Comparison of ENCODE assay signal across 8 cellular contexts in genomic region chr18:58541137-58541788, GRCh38.
A peak's percentile ranks its signal among the peaks of the same experiment; 100 is the strongest.
DNase-seq lines count a peak whose midpoint lies in the region; ATAC-seq and TF ChIP-seq lines count a peak whose summit lies in the region.

No MANE protein-coding gene starts in this region.

- H3K79me2 ChIP-seq in PC-9 (ENCODE audit: low read depth): no peaks in the 10 kb centered on the region

- H3K36me3 Mint-ChIP-seq in stimulated activated naive CD8-positive, alpha-beta T cell treated with anti-CD3 and anti-CD28 coated beads, Interleukin-15, Interleukin-2, amounts not matched to agents 100 ng/mL and 50 ng/mL, for 24 hours (ENCODE audit: low read depth): no peaks in the 10 kb centered on the region

- H3K27ac Mint-ChIP-seq in stimulated activated naive CD8-positive, alpha-beta T cell treated with anti-CD3 and anti-CD28 coated beads, Interleukin-15, Interleukin-2, amounts not matched to agents 100 ng/mL and 50 ng/mL, for 24 hours: peak overlapping the region; percentile 83

- peak in 1 of 2 donors; percentile 15 for DNase-seq in cardiac muscle cell (ENCODE audit: low read depth in 1 of 2, low spot score in 1 of 2)
- DNase-seq in left ventricle myocardium superior: no peak
- peak in 1 of 2 experiments; percentile 16 for DNase-seq in PC-9
- peak; percentile 3 to 15 (median 4) for DNase-seq in effector memory CD4-positive, alpha-beta T cell
- DNase-seq in SKM-1 (lab: John Stamatoyannopoulos, UW; ENCODE audit: unreplicated experiment): no peak

- peaks cover 99% of the 10 kb centered on the region for H3K4me1 Mint-ChIP-seq in stimulated activated naive CD8-positive, alpha-beta T cell treated with anti-CD3 and anti-CD28 coated beads, Interleukin-15, Interleukin-2, amounts not matched to agents 100 ng/mL and 50 ng/mL, for 24 hours (ENCODE audit: low read depth)

- no peak overlapping the region for H3K4me3 ChIP-seq in cardiac muscle cell
- H3K4me3 ChIP-seq in PC-9: peak overlapping the region; percentile 17; the same call in 1 of the 2 replicates
- H3K4me3 ChIP-seq in effector memory CD4-positive, alpha-beta T cell (ENCODE audit: insufficient read depth, low read depth, low read length, poor library complexity, severe bottlenecking): no peak overlapping the region

- H3K4me1 ChIP-seq in cardiac muscle cell (ENCODE audit: low read depth): peaks cover 83% of the 10 kb centered on the region
- H3K4me1 ChIP-seq in PC-9 (replicated peaks; ENCODE audit: insufficient read depth): peaks cover 39% of the 10 kb centered on the region
- peaks cover 13% of the 10 kb centered on the region for H3K4me1 ChIP-seq in effector memory CD4-positive, alpha-beta T cell (ENCODE audit: control insufficient read depth, insufficient read depth, low read length, poor library complexity, severe bottlenecking)

- peaks cover 3% of the 10 kb centered on the region for H3K27me3 Mint-ChIP-seq in stimulated activated naive CD8-positive, alpha-beta T cell treated with anti-CD3 and anti-CD28 coated beads, Interleukin-15, Interleukin-2, amounts not matched to agents 100 ng/mL and 50 ng/mL, for 24 hours

- POLR2A ChIA-PET in PC-9 (lab: Charles Lee; ENCODE audit: unreplicated experiment): interaction anchor here (0.6 kb wide), 3 partner anchors 128 to 537 kb away, joined by 6 to 7 read pairs (median 6); partner anchors contain the start of gene MALT1

- H3K9me2 ChIP-seq in PC-9 (ENCODE audit: insufficient read depth): no peaks in the 10 kb centered on the region

- H3K4me3 Mint-ChIP-seq in stimulated activated naive CD8-positive, alpha-beta T cell treated with anti-CD3 and anti-CD28 coated beads, Interleukin-15, Interleukin-2, amounts not matched to agents 100 ng/mL and 50 ng/mL, for 24 hours: peak overlapping the region; percentile 50

- no peaks in the 10 kb centered on the region for H3K9me3 Mint-ChIP-seq in stimulated activated naive CD8-positive, alpha-beta T cell treated with anti-CD3 and anti-CD28 coated beads, Interleukin-15, Interleukin-2, amounts not matched to agents 100 ng/mL and 50 ng/mL, for 24 hours

- TSS peak; percentile 49 for BruUV-seq in PC-9 (replicated peaks; lab: Mats Ljungman, UMichigan)

- H4K20me1 ChIP-seq in PC-9 (ENCODE audit: insufficient read depth): no peaks in the 10 kb centered on the region

- peaks cover 9% of the 10 kb centered on the region for H3K36me3 ChIP-seq in cardiac muscle cell
- no peaks in the 10 kb centered on the region for H3K36me3 ChIP-seq in PC-9 (ENCODE audit: low read depth)
- H3K36me3 ChIP-seq in effector memory CD4-positive, alpha-beta T cell (ENCODE audit: control insufficient read depth, insufficient read depth, low read length): no peaks in the 10 kb centered on the region

- H3F3A ChIP-seq in PC-9 (ENCODE audit: insufficient read depth, low read depth): peaks cover 31% of the 10 kb centered on the region

- intact Hi-C loops in left ventricle myocardium superior (cut with micrococcal nuclease) (no loop called here), PC-9 (cut with micrococcal nuclease; ENCODE audit: unreplicated experiment) (loop anchor here (1.0 to 2.0 kb wide), 3 partner anchors 8 to 130 kb away; partner anchors contain the start of gene MALT1)

- H3K27ac ChIP-seq in cardiac muscle cell: peak overlapping the region; percentile 95
- H3K27ac ChIP-seq in PC-9: peak overlapping the region; percentile 88
- H3K27ac ChIP-seq in effector memory CD4-positive, alpha-beta T cell (ENCODE audit: insufficient read depth, low read length, poor library complexity, severe bottlenecking): no peak overlapping the region

- CTCF ChIA-PET in PC-9 (lab: Charles Lee): no interaction called here

- ATAC-seq in left ventricle myocardium superior (no peak), GM21515 (IDR thresholded peaks at IDR 0.05; ENCODE audit: unreplicated experiment) (no peak), GM18520 (IDR thresholded peaks at IDR 0.05; ENCODE audit: unreplicated experiment) (no peak)

- TF ChIP-seq CTCF in cardiac muscle cell (IDR thresholded peaks at IDR 0.05; ENCODE audit: low read depth, low read length) (peak; percentile 15), PC-9 (conservative IDR thresholded peaks at IDR 0.05) (peak; percentile 46)

- H3K9me3 ChIP-seq in cardiac muscle cell (ENCODE audit: low read depth) (no peaks in the 10 kb centered on the region), PC-9 (ENCODE audit: insufficient read depth, low read depth) (0 out of 2 replicates have a peak, but pooled peaks cover 3% of the 10 kb centered on the region)
- no peaks in the 10 kb centered on the region for H3K9me3 ChIP-seq in effector memory CD4-positive, alpha-beta T cell (ENCODE audit: control insufficient read depth, low read length)

- H3K4me2 ChIP-seq in PC-9: peak overlapping the region; percentile 45

- H3K27me3 ChIP-seq in cardiac muscle cell (no peaks in the 10 kb centered on the region), PC-9 (ENCODE audit: insufficient read depth, low read depth) (no peaks in the 10 kb centered on the region)
- no peaks in the 10 kb centered on the region for H3K27me3 ChIP-seq in effector memory CD4-positive, alpha-beta T cell (replicated peaks; ENCODE audit: control insufficient read depth, insufficient read depth, low read length, poor library complexity, severe bottlenecking)

- H2AFZ ChIP-seq in PC-9: no peak overlapping the region; the same call in 1 of the 2 replicates

Comparison
In these comparisons a context has a peak if more than half of its experiments do, and no peak if none do; other contexts are left out.
1. DNase-seq: peak in effector memory CD4-positive, alpha-beta T cell (3 of 3); none in left ventricle myocardium superior (single experiment) and SKM-1 (single experiment).